Comparison of ENCODE assay signal across 29 cellular contexts in genomic region chr19:11027381-11027780, GRCh38.
"Had no signal": no experiment of that assay in that cellular context is flagged by ENCODE, and none has a peak within 500 bp of the region (broad histone marks: within the 10 kb centered on the region; RNA-seq: fewer than 3 reads in every experiment).

No MANE protein-coding gene starts in this region.

- H3K4me3 Mint-ChIP-seq: activated CD4-positive, alpha-beta memory T cell treated with anti-CD3 and anti-CD28 coated beads, Interleukin-2, amount 10 ng/mL, durations not matched to agents 7 days and 5 days; activated CD4-positive, alpha-beta T cell treated with anti-CD3 and anti-CD28 coated beads for 36 hours; activated CD4-positive, alpha-beta T cell treated with anti-CD3 and anti-CD28 coated beads, Interleukin-2, amount 10 ng/mL, durations not matched to agents 7 days and 5 days; activated naive CD4-positive, alpha-beta T cell treated with anti-CD3 and anti-CD28 coated beads, Interleukin-2, amount 10 ng/mL, durations not matched to agents 7 days and 5 days; activated naive CD8-positive, alpha-beta T cell treated with anti-CD3 and anti-CD28 coated beads, Interleukin-2, amount 10 ng/mL, durations not matched to agents 7 days and 5 days; activated T-cell treated with anti-CD3 and anti-CD28 coated beads, Interleukin-2, amount 50 U/mL, for 24 hours; activated T-cell treated with anti-CD3 and anti-CD28 coated beads, Interleukin-2, amount 50 U/mL, for 72 hours; brain; T-helper 17 cell; T-helper 2 cell treated with Interferon-gamma antibody and Interleukin-4, amounts not matched to agents 5 μg/mL and 100 μg/mL, for 36 hours had no signal

- DNase-seq: activated CD4-positive, alpha-beta memory T cell treated with anti-CD3 and anti-CD28 coated beads, Interleukin-2, amount 10 ng/mL, durations not matched to agents 7 days and 5 days; activated CD4-positive, alpha-beta T cell treated with anti-CD3 and anti-CD28 coated beads for 36 hours; activated CD4-positive, alpha-beta T cell treated with anti-CD3 and anti-CD28 coated beads, Interleukin-2, amount 10 ng/mL, durations not matched to agents 7 days and 5 days; activated CD4-positive, alpha-beta T cell treated with anti-CD3 and anti-CD28 coated beads, Interleukin-2, amount 50 U/mL, for 4 hours; activated CD4-positive, CD25-positive, alpha-beta regulatory T cell; activated CD4-positive, CD25-positive, alpha-beta regulatory T cell treated with anti-CD3 and anti-CD28 coated beads, Interleukin-2, amount 50 U/mL, for 72 hours; activated CD8-positive, alpha-beta memory T cell treated with anti-CD3 and anti-CD28 coated beads, Interleukin-2, amount 50 U/mL, for 48 hours; activated gamma-delta T cell; activated naive CD4-positive, alpha-beta T cell; activated naive CD4-positive, alpha-beta T cell treated with anti-CD3 and anti-CD28 coated beads, Interleukin-2, amount 10 ng/mL, durations not matched to agents 7 days and 5 days; activated naive CD8-positive, alpha-beta T cell treated with anti-CD3 and anti-CD28 coated beads, Interleukin-2, amount 10 ng/mL, durations not matched to agents 7 days and 5 days; activated T-cell treated with anti-CD3 and anti-CD28 coated beads for 4 hours; activated T-cell treated with anti-CD3 and anti-CD28 coated beads, Interleukin-2, amount 50 U/mL, for 24 hours; activated T-cell treated with anti-CD3 and anti-CD28 coated beads, Interleukin-2, amount 50 U/mL, for 72 hours; central memory CD4-positive, alpha-beta T cell; cerebellar nuclear complex; colonic mucosa; dorsolateral prefrontal cortex; effector memory CD4-positive, alpha-beta T cell; erythroblast; foreskin melanocyte; heart left ventricle; T-helper 1 cell; T-helper 17 cell; T1000 had no signal

- H3K9me3 Mint-ChIP-seq: activated CD4-positive, alpha-beta memory T cell treated with anti-CD3 and anti-CD28 coated beads, Interleukin-2, amount 10 ng/mL, durations not matched to agents 7 days and 5 days; activated CD4-positive, alpha-beta T cell treated with anti-CD3 and anti-CD28 coated beads, Interleukin-2, amount 10 ng/mL, durations not matched to agents 7 days and 5 days; activated naive CD4-positive, alpha-beta T cell treated with anti-CD3 and anti-CD28 coated beads, Interleukin-2, amount 10 ng/mL, durations not matched to agents 7 days and 5 days; activated naive CD4-positive, alpha-beta T cell treated with anti-CD3 and anti-CD28 coated beads, Interleukin-2, amount 50 U/mL, for 72 hours; activated naive CD8-positive, alpha-beta T cell treated with anti-CD3 and anti-CD28 coated beads, Interleukin-2, amount 10 ng/mL, durations not matched to agents 7 days and 5 days; activated T-cell treated with anti-CD3 and anti-CD28 coated beads, Interleukin-2, amount 50 U/mL, for 24 hours; activated T-cell treated with anti-CD3 and anti-CD28 coated beads, Interleukin-2, amount 50 U/mL, for 72 hours; brain; T-helper 2 cell treated with Interferon-gamma antibody and Interleukin-4, amounts not matched to agents 5 μg/mL and 100 μg/mL, for 36 hours had no signal

- H3K27me3 Mint-ChIP-seq: activated CD4-positive, alpha-beta memory T cell treated with anti-CD3 and anti-CD28 coated beads, Interleukin-2, amount 10 ng/mL, durations not matched to agents 7 days and 5 days; activated CD4-positive, alpha-beta T cell treated with anti-CD3 and anti-CD28 coated beads for 36 hours; activated CD4-positive, alpha-beta T cell treated with anti-CD3 and anti-CD28 coated beads, Interleukin-2, amount 10 ng/mL, durations not matched to agents 7 days and 5 days; activated naive CD4-positive, alpha-beta T cell treated with anti-CD3 and anti-CD28 coated beads, Interleukin-2, amount 10 ng/mL, durations not matched to agents 7 days and 5 days; activated naive CD8-positive, alpha-beta T cell treated with anti-CD3 and anti-CD28 coated beads, Interleukin-2, amount 10 ng/mL, durations not matched to agents 7 days and 5 days; activated T-cell treated with anti-CD3 and anti-CD28 coated beads, Interleukin-2, amount 50 U/mL, for 24 hours; brain; T-helper 17 cell had no signal

- H3K4me1 Mint-ChIP-seq: activated CD4-positive, alpha-beta memory T cell treated with anti-CD3 and anti-CD28 coated beads, Interleukin-2, amount 10 ng/mL, durations not matched to agents 7 days and 5 days; activated CD4-positive, alpha-beta T cell treated with anti-CD3 and anti-CD28 coated beads for 36 hours; activated CD4-positive, alpha-beta T cell treated with anti-CD3 and anti-CD28 coated beads, Interleukin-2, amount 10 ng/mL, durations not matched to agents 7 days and 5 days; activated naive CD4-positive, alpha-beta T cell treated with anti-CD3 and anti-CD28 coated beads, Interleukin-2, amount 10 ng/mL, durations not matched to agents 7 days and 5 days; brain; T-helper 17 cell had no signal

- ATAC-seq: activated CD4-positive, alpha-beta T cell treated with anti-CD3 and anti-CD28 coated beads for 36 hours; activated naive CD4-positive, alpha-beta T cell treated with anti-CD3 and anti-CD28 coated beads, Interleukin-2, amount 50 U/mL, for 72 hours; activated T-cell treated with anti-CD3 and anti-CD28 coated beads, Interleukin-2, amount 50 U/mL, for 72 hours; gastroesophageal sphincter; heart left ventricle; T-helper 17 cell had no signal

- H3K27ac Mint-ChIP-seq: activated CD4-positive, alpha-beta memory T cell treated with anti-CD3 and anti-CD28 coated beads, Interleukin-2, amount 10 ng/mL, durations not matched to agents 7 days and 5 days; activated CD4-positive, alpha-beta T cell treated with anti-CD3 and anti-CD28 coated beads for 36 hours; activated CD4-positive, alpha-beta T cell treated with anti-CD3 and anti-CD28 coated beads, Interleukin-2, amount 10 ng/mL, durations not matched to agents 7 days and 5 days; activated naive CD4-positive, alpha-beta T cell treated with anti-CD3 and anti-CD28 coated beads, Interleukin-2, amount 10 ng/mL, durations not matched to agents 7 days and 5 days; activated naive CD8-positive, alpha-beta T cell treated with anti-CD3 and anti-CD28 coated beads, Interleukin-2, amount 10 ng/mL, durations not matched to agents 7 days and 5 days; activated T-cell treated with anti-CD3 and anti-CD28 coated beads, Interleukin-2, amount 50 U/mL, for 72 hours; brain; T-helper 17 cell; T-helper 2 cell treated with Interferon-gamma antibody and Interleukin-4, amounts not matched to agents 5 μg/mL and 100 μg/mL, for 36 hours had no signal
